Comparison of ENCODE assay signal across 9 cellular contexts in genomic region chr13:99357149-99357596, GRCh38. TPM values are rescaled to one million over a fixed set of nuclear protein-coding genes. Genes with fewer than 3 reads are reported as not detected.
DNase-seq lines count a peak whose midpoint lies in the region; ATAC-seq, FAIRE-seq and TF ChIP-seq lines count a peak whose summit lies in the region.
"Had no signal": no experiment of that assay in that cellular context is flagged by ENCODE, and none has a peak within 500 bp of the region (broad histone marks: within the 10 kb centered on the region; RNA-seq: fewer than 3 reads in every experiment).

No MANE protein-coding gene starts in this region.

- H3K9ac ChIP-seq in endothelial cell of umbilical vein (replicated peaks; ENCODE audit: extremely low read depth, insufficient read depth, low read length), result peak overlapping the region; percentile 86

- H3K79me2 ChIP-seq in endothelial cell of umbilical vein (ENCODE audit: control insufficient read depth, insufficient read depth, low read length), result no peaks in the 10 kb centered on the region

- peak in 2 of 3 donors; percentile 66 to 88 for DNase-seq in CD4-positive, CD25-positive, alpha-beta regulatory T cell
- DNase-seq in T follicular helper cell (ENCODE audit: low read depth), result peak; percentile 40
- DNase-seq in endothelial cell of umbilical vein (ENCODE audit: low read depth, low spot score), result peak; percentile 96
- peak; percentile 66 for DNase-seq in stimulated activated CD8-positive, alpha-beta memory T cell treated with anti-CD3 and anti-CD28 coated beads, Interleukin-4, amount 100 ng/mL, for 48 hours
- no peak for DNase-seq in 8988T
- no peak for DNase-seq in NOMO-1 treated with dmso at 0.1 percent for 144 hours (lab: John Stamatoyannopoulos, UW; ENCODE audit: unreplicated experiment)
- DNase-seq in T-helper 9 cell, result no peak

- no peak for TF ChIP-seq CTCF in endothelial cell of umbilical vein (IDR thresholded peaks at IDR 0.05; ENCODE audit: extremely low read depth in 1 of 2, insufficient read depth in 1 of 2, low read depth in 1 of 2, low read length in 2 of 2)

- peaks cover 3% of the 10 kb centered on the region for H3K36me3 ChIP-seq in CD4-positive, CD25-positive, alpha-beta regulatory T cell (ENCODE audit: control insufficient read depth, insufficient read depth, low read length)
- H3K36me3 ChIP-seq in endothelial cell of umbilical vein (ENCODE audit: control insufficient read depth in 2 of 2, extremely low read depth in 1 of 2, insufficient read depth in 2 of 2, low read length in 2 of 2), result peaks cover 0 to 4% of the 10 kb centered on the region in 2 experiments

- H3K27me3 Mint-ChIP-seq in CD4-positive, CD25-positive, alpha-beta regulatory T cell, result no peaks in the 10 kb centered on the region
- H3K27me3 Mint-ChIP-seq: brain had no signal

- ATAC-seq in CD4-positive, CD25-positive, alpha-beta regulatory T cell (ENCODE audit: low read depth in 2 of 2), result peak; percentile 64 to 66
- ATAC-seq in GM21717 (IDR thresholded peaks at IDR 0.05; ENCODE audit: unreplicated experiment), result peak; percentile 20

- H3K27ac Mint-ChIP-seq in CD4-positive, CD25-positive, alpha-beta regulatory T cell, result peak overlapping the region; percentile 98 to 100 (median 99)

- no peak overlapping the region for H2AFZ ChIP-seq in endothelial cell of umbilical vein (ENCODE audit: low read depth, low read length)

- no peaks in the 10 kb centered on the region for H3K9me3 Mint-ChIP-seq in CD4-positive, CD25-positive, alpha-beta regulatory T cell
- H3K9me3 Mint-ChIP-seq: brain had no signal

- H3K9me3 ChIP-seq in CD4-positive, CD25-positive, alpha-beta regulatory T cell (ENCODE audit: control insufficient read depth in 2 of 2, low read length in 2 of 2), result no peaks in the 10 kb centered on the region
- H3K9me3 ChIP-seq in endothelial cell of umbilical vein (replicated peaks; ENCODE audit: control insufficient read depth, insufficient read depth, low read length), result no peaks in the 10 kb centered on the region

- no peaks in the 10 kb centered on the region for H4K20me1 ChIP-seq in endothelial cell of umbilical vein (replicated peaks; ENCODE audit: control insufficient read depth, extremely low read depth, insufficient read depth, low read length)

- intact Hi-C loops in endothelial cell of umbilical vein (cut with micrococcal nuclease), result loop anchor here (1.0 to 2.0 kb wide), 4 partner anchors 43 to 156 kb away; no protein-coding TSS in a partner anchor

- FAIRE-seq in endothelial cell of umbilical vein (lab: Jason Lieb, UNC), result peak; percentile 97

- peak overlapping the region; percentile 97 for H3K27ac ChIP-seq in CD4-positive, CD25-positive, alpha-beta regulatory T cell (ENCODE audit: insufficient read depth, low read length, poor library complexity, severe bottlenecking)
- peak overlapping the region; percentile 97 for H3K27ac ChIP-seq in endothelial cell of umbilical vein (ENCODE audit: insufficient read depth, low read depth, low read length)

- peaks cover 46 to 97% (median 84%) of the 10 kb centered on the region in 4 donors for H3K4me1 Mint-ChIP-seq in CD4-positive, CD25-positive, alpha-beta regulatory T cell

- H3K27me3 ChIP-seq in CD4-positive, CD25-positive, alpha-beta regulatory T cell (ENCODE audit: control insufficient read depth, insufficient read depth, low read length), result no peaks in the 10 kb centered on the region
- H3K27me3 ChIP-seq in endothelial cell of umbilical vein (ENCODE audit: control insufficient read depth in 2 of 2, insufficient read depth in 2 of 2, low read length in 2 of 2), result no peaks in the 10 kb centered on the region

- H3K4me3 Mint-ChIP-seq in CD4-positive, CD25-positive, alpha-beta regulatory T cell, result peak overlapping the region; percentile 32 to 76 (median 75)
- H3K4me3 Mint-ChIP-seq: brain had no signal

- CTCF ChIA-PET in endothelial cell of umbilical vein (lab: Charles Lee), result interaction anchor here (1.1 to 2.0 kb wide), 3 partner anchors 27 to 88 kb away, joined by 3 to 15 read pairs (median 3); no protein-coding TSS in a partner anchor

- dilution Hi-C loops in endothelial cell of umbilical vein (cut with MboI; ENCODE audit: extremely low pct_ligation_motif_present, low sequenced_read_pairs), result no loop called here

- TF ChIP-seq POLR2A in endothelial cell of umbilical vein (IDR thresholded peaks at IDR 0.05; ENCODE audit: low read depth, low read length), result no peak

- H3K4me2 ChIP-seq in endothelial cell of umbilical vein (ENCODE audit: insufficient read depth, low read length), result peak overlapping the region; percentile 69

- POLR2A ChIA-PET in endothelial cell of umbilical vein (lab: Charles Lee), result no interaction called here

- H3K9me1 ChIP-seq in endothelial cell of umbilical vein (replicated peaks; ENCODE audit: control insufficient read depth, extremely low read depth, insufficient read depth, low read length), result no peaks in the 10 kb centered on the region

- peak overlapping the region; percentile 56 for H3K4me3 ChIP-seq in CD4-positive, CD25-positive, alpha-beta regulatory T cell (ENCODE audit: low read depth, low read length)
- no peak overlapping the region for H3K4me3 ChIP-seq in endothelial cell of umbilical vein (replicated peaks in 1 of 3; ENCODE audit: insufficient read depth in 1 of 3, low read depth in 1 of 3, low read length in 3 of 3)

- H3K4me1 ChIP-seq in CD4-positive, CD25-positive, alpha-beta regulatory T cell (ENCODE audit: control insufficient read depth, insufficient read depth, low read length, poor library complexity, severe bottlenecking), result peaks cover 100% of the 10 kb centered on the region
- H3K4me1 ChIP-seq in endothelial cell of umbilical vein (ENCODE audit: control insufficient read depth, extremely low read depth, insufficient read depth, low read length), result peaks cover 24% of the 10 kb centered on the region

- peaks cover 29% of the 10 kb centered on the region for H3K36me3 Mint-ChIP-seq in CD4-positive, CD25-positive, alpha-beta regulatory T cell

- BruUV-seq in endothelial cell of umbilical vein (replicated peaks; lab: Mats Ljungman, UMichigan), result no TSS peak

TF ChIP-seq in endothelial cell of umbilical vein, 7 proteins besides CTCF, POLR2A, EP300 and RAD21:
- TF ChIP-seq JUN (IDR thresholded peaks at IDR 0.05; ENCODE audit: borderline replicate concordance, insufficient read depth, insufficient read length, low read depth) (peak; percentile 90), MAX (IDR thresholded peaks at IDR 0.05; ENCODE audit: insufficient read depth, insufficient read length) (peak; percentile 82), POLR2AphosphoS5 (IDR thresholded peaks at IDR 0.05; ENCODE audit: insufficient read depth, low read depth, low read length) (peak; percentile 29), GATA2 (IDR thresholded peaks at IDR 0.05; ENCODE audit: insufficient read depth, insufficient read length, low read depth, low read length) (peak; percentile 90), EZH2 (IDR thresholded peaks at IDR 0.05; ENCODE audit: borderline replicate concordance, low read depth, low read length, severe bottlenecking) (no peak), FOS (IDR thresholded peaks at IDR 0.05; ENCODE audit: borderline replicate concordance, insufficient read depth, low read length) (peak; percentile 93), MYC (IDR thresholded peaks at IDR 0.05; ENCODE audit: low read depth, low read length) (no peak)

RNA-seq across cellular contexts. Expression of gene GPR183, which starts 50.0 kb away (rescaled TPM):
- total RNA-seq in CD4-positive, CD25-positive, alpha-beta regulatory T cell, result 206 TPM
- polyA plus RNA-seq in CD4-positive, CD25-positive, alpha-beta regulatory T cell, result 100 to 1,000 TPM; 262 to 418 (median 324) TPM
- total RNA-seq in endothelial cell of umbilical vein, result not detected in 2 replicates
- polyA plus RNA-seq in endothelial cell of umbilical vein, result 0.14 and 0.23 TPM in 2 replicates
- polyA plus RNA-seq in endothelial cell of umbilical vein (2011; cell fraction: cytosol; rRNA removed), result 0.27 and 0.72 TPM in 2 replicates
- polyA plus RNA-seq in endothelial cell of umbilical vein (2011; cell fraction: nucleus; rRNA removed), result 0.33 and 0.67 TPM in 2 replicates
- 0.15 and 0.16 TPM in 2 replicates for polyA plus RNA-seq in endothelial cell of umbilical vein (2012)
- 0.38 TPM in 1 of 2 replicates, not detected in the other for polyA minus RNA-seq in endothelial cell of umbilical vein
- not detected for polyA minus RNA-seq in endothelial cell of umbilical vein (2011; cell fraction: cytosol; rRNA and poly(A)+ RNA removed)
- polyA minus RNA-seq in endothelial cell of umbilical vein (2011; cell fraction: nucleus; rRNA and poly(A)+ RNA removed), result 0.67 and 0.72 TPM in 2 replicates

Comparison
In these comparisons a context has a peak if more than half of its experiments do, and no peak if none do; other contexts are left out.
1. DNase-seq: peak in CD4-positive, CD25-positive, alpha-beta regulatory T cell (2 of 3), T follicular helper cell (single experiment), endothelial cell of umbilical vein (single experiment) and stimulated activated CD8-positive, alpha-beta memory T cell treated with anti-CD3 and anti-CD28 coated beads, Interleukin-4, amount 100 ng/mL, for 48 hours (single experiment); none in 8988T (single experiment), NOMO-1 treated with dmso at 0.1 percent for 144 hours (single experiment) and T-helper 9 cell (single experiment).
2. RNA of gene GPR183, which starts 50.0 kb away (total RNA-seq): 206 TPM in CD4-positive, CD25-positive, alpha-beta regulatory T cell (single experiment); not detected in endothelial cell of umbilical vein; every median in the first group is over 100 times any median in the second.